8 cellular contexts compared by ENCODE assay signal in the genomic region with DNA sequence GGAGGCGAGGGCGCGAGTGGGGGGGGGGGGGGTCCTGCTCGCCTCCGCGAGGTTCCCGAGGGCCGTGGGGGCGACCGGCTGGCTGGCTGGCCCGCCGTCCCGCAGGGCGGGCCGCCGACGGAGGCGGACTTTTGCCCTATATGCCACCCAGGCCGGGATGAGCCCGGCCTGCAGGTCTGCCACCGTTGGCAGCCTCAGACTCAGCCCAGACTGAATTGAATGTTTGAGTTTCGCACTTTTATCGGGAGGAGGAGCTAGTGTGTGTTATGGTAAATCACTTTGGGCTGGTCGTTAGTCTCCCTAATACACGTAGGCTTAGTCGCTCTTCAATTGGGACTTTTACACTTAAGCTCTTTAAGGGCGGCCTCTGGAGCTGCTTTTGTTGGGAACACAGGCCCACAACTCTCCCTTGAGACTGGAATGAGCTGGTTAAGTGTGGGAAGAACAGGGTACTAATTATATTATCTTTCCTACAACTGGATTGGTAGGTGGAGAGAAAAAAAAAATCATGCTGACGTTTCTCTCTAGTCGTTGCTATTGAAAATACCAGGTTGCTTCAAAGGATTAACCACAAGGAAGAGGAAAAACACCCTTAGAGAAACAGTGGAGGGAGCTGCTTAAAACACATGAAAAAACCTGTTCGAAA. TPM values are rescaled to one million over a fixed set of nuclear protein-coding genes. Genes with fewer than 3 reads are reported as not detected.
DNase-seq lines count a peak whose midpoint lies in the region; ATAC-seq and TF ChIP-seq lines count a peak whose summit lies in the region.

No MANE protein-coding gene starts in this region.

- peak; percentile 34 for ATAC-seq in GM18517 (IDR thresholded peaks at IDR 0.05; ENCODE audit: unreplicated experiment)
- peak; percentile 20 for ATAC-seq in HG03045 (IDR thresholded peaks at IDR 0.05; ENCODE audit: unreplicated experiment)
- peak; percentile 46 for ATAC-seq in effector memory CD8-positive, alpha-beta T cell (replicated peaks)

- DNase-seq in AG10803 (ENCODE audit: low read depth) (peak; percentile 94), NCI-H2081 (lab: John Stamatoyannopoulos, UW) (peak; percentile 77 to 91), T-helper 2 cell (peak in 4 of 5 experiments; percentile 37 to 94 (median 70)), mesothelial cell of epicardium (ENCODE audit: low spot score in 2 of 2, unreplicated experiment in 2 of 2) (no peak), uterus (peak in 1 of 2 donors; percentile 63)
- peak; percentile 70 to 79 (median 70) for DNase-seq in effector memory CD8-positive, alpha-beta T cell

- H3K27ac Mint-ChIP-seq in effector memory CD8-positive, alpha-beta T cell: peak overlapping the region; percentile 99 to 100
- H3K27ac Mint-ChIP-seq in mesothelial cell of epicardium: peak overlapping the region; percentile 100

- H3K27me3 Mint-ChIP-seq in effector memory CD8-positive, alpha-beta T cell: no peaks in the 10 kb centered on the region
- no peaks in the 10 kb centered on the region for H3K27me3 Mint-ChIP-seq in mesothelial cell of epicardium (ENCODE audit: low read depth)

- H3K27ac ChIP-seq in uterus: peak overlapping the region; percentile 98 to 100

- intact Hi-C loops in uterus (cut with DNase I; ENCODE audit: low total_unique reads): loop anchor here (2.0 kb wide), 1 partner anchor 114 kb away; no protein-coding TSS in a partner anchor

- H3K9me3 ChIP-seq in uterus: no peaks in the 10 kb centered on the region

- peak overlapping the region; percentile 38 for H3K4me3 ChIP-seq in AG10803 (ENCODE audit: low read length)
- H3K4me3 ChIP-seq in uterus: peak overlapping the region; percentile 15 to 52

- H3K4me1 ChIP-seq in uterus: peaks cover 6 to 7% of the 10 kb centered on the region in 2 donors

- no peaks in the 10 kb centered on the region for H3K9me3 Mint-ChIP-seq in effector memory CD8-positive, alpha-beta T cell
- no peaks in the 10 kb centered on the region for H3K9me3 Mint-ChIP-seq in mesothelial cell of epicardium

- H3K4me1 Mint-ChIP-seq in effector memory CD8-positive, alpha-beta T cell (ENCODE audit: low read depth in 2 of 2): peaks cover 41 to 48% of the 10 kb centered on the region in 2 donors
- H3K4me1 Mint-ChIP-seq in mesothelial cell of epicardium: peaks cover 66% of the 10 kb centered on the region

- no peak for TF ChIP-seq POLR2A in uterus (IDR thresholded peaks at IDR 0.05)

- TF ChIP-seq CTCF in AG10803 (conservative IDR thresholded peaks at IDR 0.05; ENCODE audit: low read length) (peak; percentile 30; the same call in 1 of the 2 replicates), mesothelial cell of epicardium (IDR thresholded peaks at IDR 0.05; ENCODE audit: unreplicated experiment) (no peak), uterus (IDR thresholded peaks at IDR 0.05) (no peak)

- peak overlapping the region; percentile 88 to 91 for H3K4me3 Mint-ChIP-seq in effector memory CD8-positive, alpha-beta T cell
- H3K4me3 Mint-ChIP-seq in mesothelial cell of epicardium: peak overlapping the region; percentile 51

- H3K36me3 ChIP-seq in uterus: no peaks in the 10 kb centered on the region

- peaks cover 64% of the 10 kb centered on the region for H3K36me3 Mint-ChIP-seq in effector memory CD8-positive, alpha-beta T cell (ENCODE audit: insufficient read depth)
- peaks cover 19% of the 10 kb centered on the region for H3K36me3 Mint-ChIP-seq in mesothelial cell of epicardium

- H3K27me3 ChIP-seq in uterus: no peaks in the 10 kb centered on the region

RNA-seq across cellular contexts. Expression of a gene that starts 1.3 kb away (rescaled TPM):
- total RNA-seq in mesothelial cell of epicardium: 130 to 134 TPM (median 130 TPM) in 3 replicates
- 100 to 1,000 TPM in 3 of 4 donors, 10 to 100 TPM in 1; 56.8 to 182 (median 124) TPM for total RNA-seq in uterus

Comparison
In these comparisons a context has a peak if more than half of its experiments do, and no peak if none do; other contexts are left out.
1. DNase-seq: peak in AG10803 (single experiment), NCI-H2081 (2 of 2), T-helper 2 cell (4 of 5) and effector memory CD8-positive, alpha-beta T cell (3 of 3); none in mesothelial cell of epicardium (0 of 2).
2. Peak in every context shown above with its lines, with median percentiles within 50 percentile points of each other: ATAC-seq.